2 cellular contexts compared by ENCODE assay signal in genomic region chr1:211259596-211260126, GRCh38.
TF ChIP-seq lines count a peak whose summit lies in the region.

No MANE protein-coding gene starts in this region.

TF ChIP-seq in A549, 52 proteins besides CTCF, POLR2A, EP300 and RAD21 (continued from another document):
- no peak for TF ChIP-seq HMGXB4 (CRISPR knock-in tag; IDR thresholded peaks at IDR 0.05; ENCODE audit: borderline replicate concordance)
- no peak for TF ChIP-seq ATOH8 (CRISPR knock-in tag; IDR thresholded peaks at IDR 0.05; ENCODE audit: low read depth)
- TF ChIP-seq, protein P1, sequence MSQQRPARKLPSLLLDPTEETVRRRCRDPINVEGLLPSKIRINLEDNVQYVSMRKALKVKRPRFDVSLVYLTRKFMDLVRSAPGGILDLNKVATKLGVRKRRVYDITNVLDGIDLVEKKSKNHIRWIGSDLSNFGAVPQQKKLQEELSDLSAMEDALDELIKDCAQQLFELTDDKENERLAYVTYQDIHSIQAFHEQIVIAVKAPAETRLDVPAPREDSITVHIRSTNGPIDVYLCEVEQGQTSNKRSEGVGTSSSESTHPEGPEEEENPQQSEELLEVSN (IDR thresholded peaks at IDR 0.05; ENCODE audit: borderline replicate concordance, low read depth), result no peak
- TF ChIP-seq JUNB (IDR thresholded peaks at IDR 0.05), result no peak
- TF ChIP-seq CHD4 (IDR thresholded peaks at IDR 0.05; ENCODE audit: borderline replicate concordance), result no peak
- no peak for TF ChIP-seq CEBPB (IDR thresholded peaks at IDR 0.05)
- no peak for TF ChIP-seq TFCP2L1 (CRISPR knock-in tag; IDR thresholded peaks at IDR 0.05)

TF ChIP-seq in HepG2, 621 proteins besides CTCF, POLR2A, EP300 and RAD21 (continued from another document):
- TF ChIP-seq ZNF263 (CRISPR knock-in tag; IDR thresholded peaks at IDR 0.05), result 0 out of 2 replicates have a peak, but pooled peaks have one; percentile 42
- peak; percentile 20; the same call in 1 of the 2 replicates for TF ChIP-seq SALL1 (CRISPR knock-in tag; IDR thresholded peaks at IDR 0.05)
- TF ChIP-seq, protein P2, sequence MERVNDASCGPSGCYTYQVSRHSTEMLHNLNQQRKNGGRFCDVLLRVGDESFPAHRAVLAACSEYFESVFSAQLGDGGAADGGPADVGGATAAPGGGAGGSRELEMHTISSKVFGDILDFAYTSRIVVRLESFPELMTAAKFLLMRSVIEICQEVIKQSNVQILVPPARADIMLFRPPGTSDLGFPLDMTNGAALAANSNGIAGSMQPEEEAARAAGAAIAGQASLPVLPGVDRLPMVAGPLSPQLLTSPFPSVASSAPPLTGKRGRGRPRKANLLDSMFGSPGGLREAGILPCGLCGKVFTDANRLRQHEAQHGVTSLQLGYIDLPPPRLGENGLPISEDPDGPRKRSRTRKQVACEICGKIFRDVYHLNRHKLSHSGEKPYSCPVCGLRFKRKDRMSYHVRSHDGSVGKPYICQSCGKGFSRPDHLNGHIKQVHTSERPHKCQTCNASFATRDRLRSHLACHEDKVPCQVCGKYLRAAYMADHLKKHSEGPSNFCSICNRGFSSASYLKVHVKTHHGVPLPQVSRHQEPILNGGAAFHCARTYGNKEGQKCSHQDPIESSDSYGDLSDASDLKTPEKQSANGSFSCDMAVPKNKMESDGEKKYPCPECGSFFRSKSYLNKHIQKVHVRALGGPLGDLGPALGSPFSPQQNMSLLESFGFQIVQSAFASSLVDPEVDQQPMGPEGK (CRISPR knock-in tag; IDR thresholded peaks at IDR 0.05), result peak; percentile 65
- 0 out of 2 replicates have a peak, but pooled peaks have one; percentile 4 for TF ChIP-seq PCBP1 (IDR thresholded peaks at IDR 0.05; ENCODE audit: borderline replicate concordance, low read depth, low read length)
- 0 out of 2 replicates have a peak, but pooled peaks have one; percentile 1 for TF ChIP-seq HNF1B (CRISPR knock-in tag; IDR thresholded peaks at IDR 0.05)
- no peak for TF ChIP-seq ZNF766 (CRISPR knock-in tag; IDR thresholded peaks at IDR 0.05; ENCODE audit: borderline replicate concordance)
- TF ChIP-seq ZNF138 (CRISPR knock-in tag; IDR thresholded peaks at IDR 0.05; ENCODE audit: low read depth), result no peak
- 0 out of 2 replicates have a peak, but pooled peaks have one; percentile 48 for TF ChIP-seq ZNF768 (CRISPR knock-in tag; IDR thresholded peaks at IDR 0.05)
- TF ChIP-seq KDM5A (IDR thresholded peaks at IDR 0.05; ENCODE audit: borderline replicate concordance, low read length), result 0 out of 2 replicates have a peak, but pooled peaks have one; percentile 40
